ENCODE assay signal across 8 cellular contexts in the genomic region with DNA sequence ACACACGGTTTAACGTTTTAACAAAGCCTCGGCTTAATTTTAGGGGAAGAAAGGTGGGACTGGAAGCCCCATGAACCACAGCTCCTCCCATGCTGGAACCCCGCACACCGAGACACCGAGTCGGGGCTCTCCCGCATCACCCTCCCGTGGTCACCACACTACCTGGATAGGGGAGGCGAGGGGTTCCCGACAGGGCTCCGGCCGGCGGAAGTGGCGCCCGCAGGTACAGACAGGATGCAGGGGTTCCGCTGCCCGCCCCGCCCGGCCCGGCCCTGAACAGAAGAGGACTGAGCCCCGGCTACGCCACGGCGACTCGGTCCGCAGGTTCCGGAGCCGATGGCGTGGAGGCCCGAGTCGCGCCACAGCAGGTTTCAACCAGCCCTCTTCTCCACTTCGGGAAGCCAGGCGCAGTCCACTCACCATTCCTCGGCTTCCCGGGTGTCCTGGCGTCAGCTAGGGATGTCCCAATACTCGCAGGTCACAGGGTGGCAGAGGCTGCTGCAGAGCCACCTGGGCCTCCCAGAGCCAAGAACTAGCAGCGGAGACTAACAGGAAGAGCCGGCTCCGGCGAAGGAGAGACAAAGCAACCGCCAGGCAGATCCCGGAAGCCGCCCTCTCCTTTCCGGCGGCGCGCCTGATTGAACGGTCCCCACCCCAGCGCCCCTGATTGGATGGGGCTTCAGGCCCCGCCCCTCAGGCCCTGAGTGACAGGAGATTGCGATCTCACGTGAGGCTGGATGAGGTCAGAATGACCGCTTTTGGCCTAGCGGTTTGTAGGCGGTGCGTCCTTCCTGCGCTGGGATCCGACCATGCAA. TPM values are rescaled to one million over a fixed set of nuclear protein-coding genes. Genes with fewer than 3 reads are reported as not detected.
DNase-seq lines count a peak whose midpoint lies in the region; ATAC-seq and TF ChIP-seq lines count a peak whose summit lies in the region.

A gene (minus strand): TSS at position 580 of the 815 bp plus-strand sequence. CDS start 157 bp downstream, at position 423.

- peak within 1 kb of the TSS; percentile 84 for H3K27ac ChIP-seq in colonic mucosa

- H3K4me3 Mint-ChIP-seq in activated CD4-positive, alpha-beta T cell treated with anti-CD3 and anti-CD28 coated beads for 36 hours, result peak within 1 kb of the TSS; percentile 86

- POLR2A ChIA-PET in BJ (lab: Charles Lee), result no interaction called here
- POLR2A ChIA-PET in activated CD4-positive, alpha-beta T cell treated with anti-CD3 and anti-CD28 coated beads for 36 hours (lab: Charles Lee), result no interaction called here

- H3K27me3 ChIP-seq in BJ (ENCODE audit: control insufficient read depth, insufficient read depth, low read length) (no peaks in the 10 kb centered on the region), colonic mucosa (no peaks in the 10 kb centered on the region)

- peaks cover 44% of the 10 kb centered on the region for H3K36me3 Mint-ChIP-seq in activated CD4-positive, alpha-beta T cell treated with anti-CD3 and anti-CD28 coated beads for 36 hours (ENCODE audit: low read depth)

- peak within 1 kb of the TSS; percentile 67 for H3K4me3 ChIP-seq in BJ (ENCODE audit: low read depth, low read length)
- H3K4me3 ChIP-seq in colonic mucosa, result peak within 1 kb of the TSS; percentile 90

- peak within 1 kb of the TSS; percentile 46 to 89 for H3K9ac ChIP-seq in colonic mucosa (ENCODE audit: low read depth in 2 of 2, low read length in 2 of 2)

- intact Hi-C loops in activated CD4-positive, alpha-beta T cell treated with anti-CD3 and anti-CD28 coated beads for 36 hours (cut with DNase I, micrococcal nuclease), result loop anchor here (1.0 to 10.0 kb wide), 9 partner anchors 26 to 539 kb away; a partner anchor contains a TSS
- intact Hi-C loops in colonic mucosa (cut with DNase I), result loop anchor here (2.0 to 10.0 kb wide), 2 partner anchors 25 to 101 kb away; a partner anchor contains a TSS
- intact Hi-C loops in left colon (cut with DNase I, micrococcal nuclease), result no loop called here

- DNase-seq in BJ (ENCODE audit: low read depth) (peak; percentile 78), GM19240 (ENCODE audit: insufficient read length, low spot score) (peak; percentile 92), NCI-H524 (lab: John Stamatoyannopoulos, UW) (peak; percentile 86 to 94), colonic mucosa (peak; percentile 98), left colon (peak; percentile 97 to 98)
- DNase-seq in activated CD4-positive, alpha-beta T cell treated with anti-CD3 and anti-CD28 coated beads for 36 hours, result peak; percentile 97
- peak; percentile 82 to 92 for DNase-seq in stimulated activated CD4-positive, alpha-beta T cell treated with anti-CD3 and anti-CD28 coated beads, Interleukin-1b, Interleukin-23, amount 100 ng/mL, for 4 hours (ENCODE audit: low read depth in 2 of 2)

- peaks cover 26% of the 10 kb centered on the region for H3K9me3 Mint-ChIP-seq in activated CD4-positive, alpha-beta T cell treated with anti-CD3 and anti-CD28 coated beads for 36 hours (ENCODE audit: low read depth)

- TF ChIP-seq CTCF in BJ (IDR thresholded peaks at IDR 0.05; ENCODE audit: insufficient read depth, low read depth, low read length) (no peak), colonic mucosa (IDR thresholded peaks at IDR 0.05) (no peak)

- peaks cover 19% of the 10 kb centered on the region for H3K4me1 Mint-ChIP-seq in activated CD4-positive, alpha-beta T cell treated with anti-CD3 and anti-CD28 coated beads for 36 hours

- peak within 1 kb of the TSS; percentile 90 for H3K27ac Mint-ChIP-seq in activated CD4-positive, alpha-beta T cell treated with anti-CD3 and anti-CD28 coated beads for 36 hours

- no peaks in the 10 kb centered on the region for H3K9me3 ChIP-seq in colonic mucosa

- H3K27me3 Mint-ChIP-seq in activated CD4-positive, alpha-beta T cell treated with anti-CD3 and anti-CD28 coated beads for 36 hours, result peaks cover 16% of the 10 kb centered on the region

- H3K4me1 ChIP-seq in colonic mucosa, result no peaks in the 10 kb centered on the region

- ATAC-seq in HG03457 (IDR thresholded peaks at IDR 0.05; ENCODE audit: unreplicated experiment) (peak; percentile 99), left colon (peak; percentile 99)
- ATAC-seq in activated CD4-positive, alpha-beta T cell treated with anti-CD3 and anti-CD28 coated beads for 36 hours, result peak; percentile 100

- CTCF ChIA-PET in BJ (lab: Yijun Ruan, JAX), result no interaction called here
- CTCF ChIA-PET in activated CD4-positive, alpha-beta T cell treated with anti-CD3 and anti-CD28 coated beads for 36 hours (lab: Charles Lee), result no interaction called here

- H3K36me3 ChIP-seq in BJ (ENCODE audit: control insufficient read depth, insufficient read depth, low read length) (peaks cover 9% of the 10 kb centered on the region; the same call in 1 of the 2 replicates), colonic mucosa (peaks cover 7% of the 10 kb centered on the region)

RNA-seq across cellular contexts. Expression of the gene that starts here (rescaled TPM):
- polyA plus RNA-seq in BJ (2011; rRNA removed), result 2.1 and 4.1 TPM in 2 replicates
- 4.7 and 5.0 TPM in 2 replicates for polyA minus RNA-seq in BJ (2011; rRNA and poly(A)+ RNA removed)
- 1 to 10 TPM; 6.9 to 8.8 TPM for total RNA-seq in activated CD4-positive, alpha-beta T cell treated with anti-CD3 and anti-CD28 coated beads for 36 hours
- total RNA-seq in colonic mucosa (1 to 10 TPM; 6.2 to 6.5 TPM), left colon (1 to 10 TPM; 4.9 to 5.9 TPM)

Comparison
In these comparisons a context has a peak if more than half of its experiments do, and no peak if none do; other contexts are left out.
1. Peak in every context shown above with its lines: DNase-seq, ATAC-seq, H3K4me3 ChIP-seq and H3K27ac ChIP-seq.
2. intact Hi-C loops: an anchor here in activated CD4-positive, alpha-beta T cell treated with anti-CD3 and anti-CD28 coated beads for 36 hours (1.0 to 10.0 kb wide) and colonic mucosa (2.0 to 10.0 kb wide); none called in left colon.